In the genomic region with DNA sequence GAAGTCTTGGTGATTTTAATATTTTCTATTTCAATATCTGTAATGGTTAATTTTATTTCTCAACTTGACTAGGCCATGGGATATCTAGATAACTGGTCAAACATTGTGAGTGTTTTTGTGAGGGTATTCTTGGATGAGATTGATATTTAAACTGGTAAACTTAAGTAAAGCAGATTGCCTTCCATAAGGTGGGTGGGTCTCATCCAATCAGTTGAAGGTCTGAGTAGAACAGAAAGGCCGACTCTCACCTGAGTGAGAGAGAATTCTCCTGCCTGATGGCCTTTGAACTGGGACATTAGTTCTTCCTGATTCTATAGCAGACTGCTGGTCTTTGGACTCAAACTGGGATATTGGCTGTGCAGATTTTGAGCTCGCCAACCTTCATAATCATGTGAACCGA, we compare ENCODE assay signal across 1 cellular context.
TF ChIP-seq lines count a peak whose summit lies in the region.

No MANE protein-coding gene starts in this region.

TF ChIP-seq in HepG2, 621 proteins besides CTCF, POLR2A, EP300 and RAD21:
- TF ChIP-seq HNF4A (CRISPR knock-in tag; IDR thresholded peaks at IDR 0.05), result 0 out of 2 replicates have a peak, but pooled peaks have one; percentile 7
- TF ChIP-seq, protein P1, sequence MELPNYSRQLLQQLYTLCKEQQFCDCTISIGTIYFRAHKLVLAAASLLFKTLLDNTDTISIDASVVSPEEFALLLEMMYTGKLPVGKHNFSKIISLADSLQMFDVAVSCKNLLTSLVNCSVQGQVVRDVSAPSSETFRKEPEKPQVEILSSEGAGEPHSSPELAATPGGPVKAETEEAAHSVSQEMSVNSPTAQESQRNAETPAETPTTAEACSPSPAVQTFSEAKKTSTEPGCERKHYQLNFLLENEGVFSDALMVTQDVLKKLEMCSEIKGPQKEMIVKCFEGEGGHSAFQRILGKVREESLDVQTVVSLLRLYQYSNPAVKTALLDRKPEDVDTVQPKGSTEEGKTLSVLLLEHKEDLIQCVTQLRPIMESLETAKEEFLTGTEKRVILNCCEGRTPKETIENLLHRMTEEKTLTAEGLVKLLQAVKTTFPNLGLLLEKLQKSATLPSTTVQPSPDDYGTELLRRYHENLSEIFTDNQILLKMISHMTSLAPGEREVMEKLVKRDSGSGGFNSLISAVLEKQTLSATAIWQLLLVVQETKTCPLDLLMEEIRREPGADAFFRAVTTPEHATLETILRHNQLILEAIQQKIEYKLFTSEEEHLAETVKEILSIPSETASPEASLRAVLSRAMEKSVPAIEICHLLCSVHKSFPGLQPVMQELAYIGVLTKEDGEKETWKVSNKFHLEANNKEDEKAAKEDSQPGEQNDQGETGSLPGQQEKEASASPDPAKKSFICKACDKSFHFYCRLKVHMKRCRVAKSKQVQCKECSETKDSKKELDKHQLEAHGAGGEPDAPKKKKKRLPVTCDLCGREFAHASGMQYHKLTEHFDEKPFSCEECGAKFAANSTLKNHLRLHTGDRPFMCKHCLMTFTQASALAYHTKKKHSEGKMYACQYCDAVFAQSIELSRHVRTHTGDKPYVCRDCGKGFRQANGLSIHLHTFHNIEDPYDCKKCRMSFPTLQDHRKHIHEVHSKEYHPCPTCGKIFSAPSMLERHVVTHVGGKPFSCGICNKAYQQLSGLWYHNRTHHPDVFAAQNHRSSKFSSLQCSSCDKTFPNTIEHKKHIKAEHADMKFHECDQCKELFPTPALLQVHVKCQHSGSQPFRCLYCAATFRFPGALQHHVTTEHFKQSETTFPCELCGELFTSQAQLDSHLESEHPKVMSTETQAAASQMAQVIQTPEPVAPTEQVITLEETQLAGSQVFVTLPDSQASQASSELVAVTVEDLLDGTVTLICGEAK (IDR thresholded peaks at IDR 0.05), result no peak
- TF ChIP-seq, protein P1 (CRISPR knock-in tag; IDR thresholded peaks at IDR 0.05), result no peak
- no peak for TF ChIP-seq ZNF547 (CRISPR knock-in tag; IDR thresholded peaks at IDR 0.05)
